1 cellular context compared by ENCODE assay signal in the genomic region with DNA sequence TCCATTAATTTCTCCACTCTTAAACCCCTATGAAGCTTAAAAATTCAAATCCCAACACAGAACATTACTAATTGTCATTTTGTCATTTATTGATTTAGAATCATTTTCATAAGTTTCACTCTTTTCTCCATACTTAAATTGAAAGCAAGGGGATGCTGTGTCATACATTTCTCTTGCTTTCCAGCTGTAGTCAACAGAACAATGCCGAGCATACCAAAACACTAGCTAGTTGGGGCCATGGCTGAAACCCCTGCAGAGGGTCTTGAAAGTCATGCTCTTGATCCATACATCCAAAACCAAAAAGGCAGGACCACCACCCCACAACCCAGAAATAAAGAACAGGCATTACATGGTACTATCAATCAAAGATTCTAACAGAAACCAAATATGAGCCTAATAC.
TF ChIP-seq lines count a peak whose summit lies in the region.

No MANE protein-coding gene starts in this region.

TF ChIP-seq in GM23338, 12 proteins besides CTCF, POLR2A, EP300 and RAD21 (continued from another document):
- TF ChIP-seq REST (IDR thresholded peaks at IDR 0.05; ENCODE audit: unreplicated experiment), result no peak
- TF ChIP-seq ZNF114 (CRISPR knock-in tag; IDR thresholded peaks at IDR 0.05), result no peak
- TF ChIP-seq JUNB (IDR thresholded peaks at IDR 0.05; ENCODE audit: unreplicated experiment), result no peak
- no peak for TF ChIP-seq ZNF331 (CRISPR knock-in tag; IDR thresholded peaks at IDR 0.05; ENCODE audit: low read depth)
